1 cellular context compared by ENCODE assay signal in the genomic region with DNA sequence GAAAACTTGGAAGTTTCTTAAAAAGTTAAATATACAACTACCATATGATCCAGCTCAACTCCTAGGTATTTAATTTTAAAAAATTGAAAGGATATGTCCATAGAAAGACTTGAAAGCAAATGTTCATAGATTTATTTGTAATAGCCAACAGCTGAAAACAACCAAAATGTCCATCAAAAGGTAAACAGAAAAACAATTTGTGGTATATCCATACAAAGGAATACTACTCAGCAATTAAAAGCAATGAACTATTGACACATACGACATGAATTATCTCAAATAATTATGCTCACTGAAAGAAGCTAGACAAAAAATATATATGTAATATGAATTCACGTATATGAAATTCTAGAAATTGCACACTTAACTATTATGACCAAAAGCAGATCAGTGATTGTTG.
TF ChIP-seq lines count a peak whose summit lies in the region.

No MANE protein-coding gene starts in this region.

TF ChIP-seq in SK-N-SH, 30 proteins besides CTCF, POLR2A, EP300 and RAD21 (continued from another document):
- TF ChIP-seq, protein P1, sequence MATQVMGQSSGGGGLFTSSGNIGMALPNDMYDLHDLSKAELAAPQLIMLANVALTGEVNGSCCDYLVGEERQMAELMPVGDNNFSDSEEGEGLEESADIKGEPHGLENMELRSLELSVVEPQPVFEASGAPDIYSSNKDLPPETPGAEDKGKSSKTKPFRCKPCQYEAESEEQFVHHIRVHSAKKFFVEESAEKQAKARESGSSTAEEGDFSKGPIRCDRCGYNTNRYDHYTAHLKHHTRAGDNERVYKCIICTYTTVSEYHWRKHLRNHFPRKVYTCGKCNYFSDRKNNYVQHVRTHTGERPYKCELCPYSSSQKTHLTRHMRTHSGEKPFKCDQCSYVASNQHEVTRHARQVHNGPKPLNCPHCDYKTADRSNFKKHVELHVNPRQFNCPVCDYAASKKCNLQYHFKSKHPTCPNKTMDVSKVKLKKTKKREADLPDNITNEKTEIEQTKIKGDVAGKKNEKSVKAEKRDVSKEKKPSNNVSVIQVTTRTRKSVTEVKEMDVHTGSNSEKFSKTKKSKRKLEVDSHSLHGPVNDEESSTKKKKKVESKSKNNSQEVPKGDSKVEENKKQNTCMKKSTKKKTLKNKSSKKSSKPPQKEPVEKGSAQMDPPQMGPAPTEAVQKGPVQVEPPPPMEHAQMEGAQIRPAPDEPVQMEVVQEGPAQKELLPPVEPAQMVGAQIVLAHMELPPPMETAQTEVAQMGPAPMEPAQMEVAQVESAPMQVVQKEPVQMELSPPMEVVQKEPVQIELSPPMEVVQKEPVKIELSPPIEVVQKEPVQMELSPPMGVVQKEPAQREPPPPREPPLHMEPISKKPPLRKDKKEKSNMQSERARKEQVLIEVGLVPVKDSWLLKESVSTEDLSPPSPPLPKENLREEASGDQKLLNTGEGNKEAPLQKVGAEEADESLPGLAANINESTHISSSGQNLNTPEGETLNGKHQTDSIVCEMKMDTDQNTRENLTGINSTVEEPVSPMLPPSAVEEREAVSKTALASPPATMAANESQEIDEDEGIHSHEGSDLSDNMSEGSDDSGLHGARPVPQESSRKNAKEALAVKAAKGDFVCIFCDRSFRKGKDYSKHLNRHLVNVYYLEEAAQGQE (IDR thresholded peaks at IDR 0.05; ENCODE audit: low read depth, low read length), result no peak
- no peak for TF ChIP-seq TAF1 (IDR thresholded peaks at IDR 0.05; ENCODE audit: borderline replicate concordance, low read depth, low read length)
- TF ChIP-seq, protein P2, sequence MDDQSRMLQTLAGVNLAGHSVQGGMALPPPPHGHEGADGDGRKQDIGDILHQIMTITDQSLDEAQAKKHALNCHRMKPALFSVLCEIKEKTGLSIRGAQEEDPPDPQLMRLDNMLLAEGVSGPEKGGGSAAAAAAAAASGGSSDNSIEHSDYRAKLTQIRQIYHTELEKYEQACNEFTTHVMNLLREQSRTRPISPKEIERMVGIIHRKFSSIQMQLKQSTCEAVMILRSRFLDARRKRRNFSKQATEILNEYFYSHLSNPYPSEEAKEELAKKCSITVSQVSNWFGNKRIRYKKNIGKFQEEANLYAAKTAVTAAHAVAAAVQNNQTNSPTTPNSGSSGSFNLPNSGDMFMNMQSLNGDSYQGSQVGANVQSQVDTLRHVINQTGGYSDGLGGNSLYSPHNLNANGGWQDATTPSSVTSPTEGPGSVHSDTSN (IDR thresholded peaks at IDR 0.05), result no peak
